In genomic region chr11:47269002-47269828, GRCh38 we compare ENCODE assay signal across 8 cellular contexts. TPM values are rescaled to one million over a fixed set of nuclear protein-coding genes. Genes with fewer than 3 reads are reported as not detected.
DNase-seq lines count a peak whose midpoint lies in the region; ATAC-seq and TF ChIP-seq lines count a peak whose summit lies in the region.

No MANE protein-coding gene starts in this region.

- H3K36me3 ChIP-seq in BLaER1 treated with 17β-estradiol and CSF1 and Interleukin-3, amounts not matched to agents 10 nM and 100 nM, result peaks cover 0 to 24% (median 9%) of the 10 kb centered on the region in 11 experiments; a peak in 21 of 22 replicates
- H3K36me3 ChIP-seq in liver (ENCODE audit: control insufficient read depth in 4 of 4, insufficient read depth in 3 of 4, low read depth in 1 of 4, low read length in 3 of 4), result peaks cover 0 to 4% (median under 1%) of the 10 kb centered on the region in 4 donors

- H3K9me3 Mint-ChIP-seq in dendritic cell treated with granulocyte-macrophage colony-stimulating factor and Interleukin-4, amounts not matched to agents 40 ng/mL and 50 ng/mL, for 4 days, result no peaks in the 10 kb centered on the region

- H3K4me3 Mint-ChIP-seq in dendritic cell treated with granulocyte-macrophage colony-stimulating factor and Interleukin-4, amounts not matched to agents 40 ng/mL and 50 ng/mL, for 4 days, result peak overlapping the region; percentile 93

- peak overlapping the region; percentile 88 to 100 (median 96) for H3K27ac ChIP-seq in BLaER1 treated with 17β-estradiol and CSF1 and Interleukin-3, amounts not matched to agents 10 nM and 100 nM
- H3K27ac ChIP-seq in liver (ENCODE audit: low read depth in 1 of 2, low read length in 2 of 2), result peak overlapping the region; percentile 88 to 97

- H3K9ac ChIP-seq in BLaER1 treated with 17β-estradiol and CSF1 and Interleukin-3, amounts not matched to agents 10 nM and 100 nM, result peak overlapping the region; percentile 82 to 95 (median 88)
- H3K9ac ChIP-seq in liver (ENCODE audit: low read depth in 1 of 2, low read length in 2 of 2), result peak overlapping the region in 1 of 2 donors; percentile 78

- peaks cover 69 to 78% (median 71%) of the 10 kb centered on the region in 10 experiments for H3K4me1 ChIP-seq in BLaER1 treated with 17β-estradiol and CSF1 and Interleukin-3, amounts not matched to agents 10 nM and 100 nM
- peaks cover 0 to 28% (median 20%) of the 10 kb centered on the region in 4 donors for H3K4me1 ChIP-seq in liver (ENCODE audit: control insufficient read depth in 4 of 4, insufficient read depth in 4 of 4, low read length in 3 of 4)

- 4% methylated on average over 52 of the region's 52 CpGs for WGBS in liver

- H4K20me1 ChIP-seq in BLaER1 treated with 17β-estradiol and CSF1 and Interleukin-3, amounts not matched to agents 10 nM and 100 nM, result peaks cover 37 to 38% (median 38%) of the 10 kb centered on the region in 11 experiments

- DNase-seq in NCI-H69 (lab: John Stamatoyannopoulos, UW), result peak; percentile 97
- DNase-seq in activated CD4-positive, alpha-beta T cell treated with anti-CD3 and anti-CD28 coated beads, Interleukin-2, amount 50 U/mL, for 4 hours, result peak; percentile 79
- peak; percentile 88 for DNase-seq in stimulated activated CD4-positive, alpha-beta T cell treated with anti-CD3 and anti-CD28 coated beads, Interleukin-4, amount 100 ng/mL, for 1 hour

- peak overlapping the region; percentile 63 to 84 (median 72) for H3K4me3 ChIP-seq in BLaER1 treated with 17β-estradiol and CSF1 and Interleukin-3, amounts not matched to agents 10 nM and 100 nM
- peak overlapping the region; percentile 78 to 88 (median 79) for H3K4me3 ChIP-seq in liver (ENCODE audit: low read depth in 1 of 3, low read length in 3 of 3)

- peak overlapping the region; percentile 78 to 95 (median 91) for H3K4me2 ChIP-seq in BLaER1 treated with 17β-estradiol and CSF1 and Interleukin-3, amounts not matched to agents 10 nM and 100 nM

- no peaks in the 10 kb centered on the region for H3K27me3 Mint-ChIP-seq in dendritic cell treated with granulocyte-macrophage colony-stimulating factor and Interleukin-4, amounts not matched to agents 40 ng/mL and 50 ng/mL, for 4 days

- peak overlapping the region; percentile 93 for H3K27ac Mint-ChIP-seq in dendritic cell treated with granulocyte-macrophage colony-stimulating factor and Interleukin-4, amounts not matched to agents 40 ng/mL and 50 ng/mL, for 4 days

- intact Hi-C loops in dendritic cell treated with granulocyte-macrophage colony-stimulating factor and Interleukin-4, amounts not matched to agents 40 ng/mL and 50 ng/mL, for 4 days (cut with micrococcal nuclease), result loop anchor here (1.0 kb wide), 3 partner anchors 24 to 92 kb away; partner anchors contain the start of gene DDB2

- H3K27me3 ChIP-seq in BLaER1 treated with 17β-estradiol and CSF1 and Interleukin-3, amounts not matched to agents 10 nM and 100 nM, result no peaks in the 10 kb centered on the region
- no peaks in the 10 kb centered on the region for H3K27me3 ChIP-seq in liver (ENCODE audit: control insufficient read depth in 4 of 4, insufficient read depth in 4 of 4, low read length in 3 of 4)

- ATAC-seq in GM19395 (IDR thresholded peaks at IDR 0.05; ENCODE audit: unreplicated experiment), result peak; percentile 54
- ATAC-seq in HG03520 (IDR thresholded peaks at IDR 0.05; ENCODE audit: unreplicated experiment), result peak; percentile 30

- no peak for TF ChIP-seq CTCF in liver (IDR thresholded peaks at IDR 0.05; ENCODE audit: low read depth, low read length, missing input control)

- peaks cover 35% of the 10 kb centered on the region for H3K36me3 Mint-ChIP-seq in dendritic cell treated with granulocyte-macrophage colony-stimulating factor and Interleukin-4, amounts not matched to agents 40 ng/mL and 50 ng/mL, for 4 days (ENCODE audit: low read depth)

- peak in 1 of 2 donors; percentile 19 for TF ChIP-seq RAD21 in liver (IDR thresholded peaks at IDR 0.05)

- H3K4me1 Mint-ChIP-seq in dendritic cell treated with granulocyte-macrophage colony-stimulating factor and Interleukin-4, amounts not matched to agents 40 ng/mL and 50 ng/mL, for 4 days (ENCODE audit: low read depth), result peaks cover 52% of the 10 kb centered on the region

- no peaks in the 10 kb centered on the region for H3K9me3 ChIP-seq in BLaER1 treated with 17β-estradiol and CSF1 and Interleukin-3, amounts not matched to agents 10 nM and 100 nM (replicated peaks in 1 of 11)
- H3K9me3 ChIP-seq in liver (ENCODE audit: control insufficient read depth in 4 of 4, low read length in 3 of 4), result no peaks in the 10 kb centered on the region

TF ChIP-seq in liver, 16 proteins besides CTCF, POLR2A, EP300 and RAD21:
- TF ChIP-seq NR2F2 (IDR thresholded peaks at IDR 0.05), result no peak
- TF ChIP-seq SP1 (IDR thresholded peaks at IDR 0.05), result peak; percentile 13
- no peak for TF ChIP-seq MAX (IDR thresholded peaks at IDR 0.05)
- no peak for TF ChIP-seq ATF3 (IDR thresholded peaks at IDR 0.05)
- no peak for TF ChIP-seq FOXA1 (IDR thresholded peaks at IDR 0.05)
- no peak for TF ChIP-seq TAF1 (conservative IDR thresholded peaks at IDR 0.05)
- TF ChIP-seq EGR1 (IDR thresholded peaks at IDR 0.05; ENCODE audit: low read depth in 2 of 2), result no peak
- TF ChIP-seq HNF4A (conservative IDR thresholded peaks at IDR 0.05), result no peak
- TF ChIP-seq FOXA2 (IDR thresholded peaks at IDR 0.05), result no peak
- TF ChIP-seq GABPA (IDR thresholded peaks at IDR 0.05 in 1 of 2, conservative IDR thresholded peaks at IDR 0.05 in 1 of 2), result peak in 1 of 2 donors; percentile 34
- TF ChIP-seq RXRA (IDR thresholded peaks at IDR 0.05), result no peak
- no peak for TF ChIP-seq JUND (IDR thresholded peaks at IDR 0.05)
- TF ChIP-seq YY1 (IDR thresholded peaks at IDR 0.05), result peak; percentile 53
TF ChIP-seq in liver: peak in this region for 3.

RNA-seq across cellular contexts. Expression of gene MADD, which starts 0.7 kb away (rescaled TPM):
- total RNA-seq in liver, result 10 to 100 TPM in 1 of 2 donors, 1 to 10 TPM in 1; 9.9 to 20.5 TPM
- 10 to 100 TPM in 1 of 2 donors, 1 to 10 TPM in 1; 9.9 to 12.2 TPM for polyA plus RNA-seq in liver

RNA-seq across cellular contexts. Expression of gene NR1H3, which starts 11.4 kb away (rescaled TPM):
- 10 to 100 TPM; 52.8 to 55.2 TPM for total RNA-seq in liver
- 10 to 100 TPM; 56.0 to 57.3 TPM for polyA plus RNA-seq in liver

RNA-seq across cellular contexts. Expression of gene ACP2, which starts 20.6 kb away (rescaled TPM):
- total RNA-seq in liver, result 10 to 100 TPM; 81.7 to 94.4 TPM
- polyA plus RNA-seq in liver, result 10 to 100 TPM; 40.3 to 76.9 TPM

RNA-seq across cellular contexts. Expression of gene DDB2, which starts 54.4 kb away (rescaled TPM):
- 1 to 10 TPM; 6.6 to 7.6 TPM for total RNA-seq in liver
- 10 to 100 TPM in 1 of 2 donors, 1 to 10 TPM in 1; 10.0 to 11.9 TPM for polyA plus RNA-seq in liver

Comparison
In these comparisons a context has a peak if more than half of its experiments do, and no peak if none do; other contexts are left out.
1. Peak in every context shown above with its lines: DNase-seq, ATAC-seq, H3K4me3 ChIP-seq and H3K27ac ChIP-seq.